13 cellular contexts compared by ENCODE assay signal in the genomic region with DNA sequence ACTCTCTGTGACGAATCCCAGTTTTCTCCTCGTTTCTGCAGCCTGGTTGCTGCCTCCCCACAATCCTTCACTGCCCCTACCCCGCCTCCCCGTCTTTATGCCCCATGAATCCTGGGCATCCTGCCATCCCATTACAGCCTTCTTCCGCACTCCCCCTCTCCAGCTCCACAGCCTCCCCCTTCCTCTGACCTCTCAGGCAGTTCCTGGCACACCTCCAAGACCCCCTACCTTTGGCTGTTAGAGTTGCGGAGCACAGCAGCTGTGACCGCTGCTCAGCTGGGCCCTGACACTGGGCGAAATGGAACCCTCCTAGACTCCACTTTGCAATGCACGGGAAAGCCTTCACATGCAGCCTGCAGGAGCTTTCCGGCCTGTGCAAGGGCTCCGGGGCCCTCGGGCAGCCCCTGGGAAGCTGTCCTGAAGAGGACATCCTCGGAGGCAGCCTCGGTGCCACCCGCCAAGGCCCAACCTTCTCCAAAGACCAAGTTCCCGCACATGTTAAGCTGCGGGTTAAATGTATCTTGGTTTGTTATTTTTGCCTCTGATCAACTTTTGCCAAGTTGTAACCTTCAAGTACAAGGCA.
A peak's percentile ranks its signal among the peaks of the same experiment; 100 is the strongest.
DNase-seq lines count a peak whose midpoint lies in the region; ATAC-seq and TF ChIP-seq lines count a peak whose summit lies in the region.
"Had no signal": no experiment of that assay in that cellular context is flagged by ENCODE, and none has a peak within 500 bp of the region (broad histone marks: within the 10 kb centered on the region; RNA-seq: fewer than 3 reads in every experiment).

No MANE protein-coding gene starts in this region.

- intact Hi-C loops in left cardiac atrium (cut with DNase I) (no loop called here), left ventricle myocardium inferior (cut with micrococcal nuclease) (no loop called here)
- intact Hi-C loops in activated naive CD4-positive, alpha-beta T cell treated with anti-CD3 and anti-CD28 coated beads for 36 hours (cut with micrococcal nuclease): no loop called here

- H3K4me3 Mint-ChIP-seq in activated naive CD4-positive, alpha-beta T cell treated with anti-CD3 and anti-CD28 coated beads for 36 hours: no peak overlapping the region
- H3K4me3 Mint-ChIP-seq: central memory CD8-positive, alpha-beta T cell had no signal

- no peaks in the 10 kb centered on the region for H3K9me3 ChIP-seq in left ventricle myocardium inferior (replicated peaks)

- no peaks in the 10 kb centered on the region for H3K36me3 Mint-ChIP-seq in activated naive CD4-positive, alpha-beta T cell treated with anti-CD3 and anti-CD28 coated beads for 36 hours (ENCODE audit: low read depth)

- H3K4me1 Mint-ChIP-seq in activated naive CD4-positive, alpha-beta T cell treated with anti-CD3 and anti-CD28 coated beads for 36 hours (ENCODE audit: low read depth): no peaks in the 10 kb centered on the region
- H3K4me1 Mint-ChIP-seq: central memory CD8-positive, alpha-beta T cell had no signal

- CTCF ChIA-PET in activated naive CD4-positive, alpha-beta T cell treated with anti-CD3 and anti-CD28 coated beads for 36 hours (lab: Charles Lee): interaction anchor here (0.7 kb wide), 1 partner anchor 39 kb away, joined by 4 read pairs; no protein-coding TSS in a partner anchor

- no peak overlapping the region for H3K27ac ChIP-seq in left ventricle myocardium inferior (replicated peaks)

- H3K27ac Mint-ChIP-seq in activated naive CD4-positive, alpha-beta T cell treated with anti-CD3 and anti-CD28 coated beads for 36 hours: no peak overlapping the region
- H3K27ac Mint-ChIP-seq: progenitor cell of endocrine pancreas had no signal

- peaks cover 60% of the 10 kb centered on the region for H3K27me3 ChIP-seq in left ventricle myocardium inferior (ENCODE audit: low read depth)

- ATAC-seq in left cardiac atrium: peak; percentile 47
- ATAC-seq in GM18517 (IDR thresholded peaks at IDR 0.05; ENCODE audit: unreplicated experiment): no peak

- TF ChIP-seq CTCF in left ventricle myocardium inferior (IDR thresholded peaks at IDR 0.05; ENCODE audit: borderline replicate concordance): no peak

- no peaks in the 10 kb centered on the region for H3K36me3 ChIP-seq in left ventricle myocardium inferior

- H3K27me3 Mint-ChIP-seq in activated naive CD4-positive, alpha-beta T cell treated with anti-CD3 and anti-CD28 coated beads for 36 hours (ENCODE audit: low read depth): no peaks in the 10 kb centered on the region
- H3K27me3 Mint-ChIP-seq: central memory CD8-positive, alpha-beta T cell had no signal

- H3K9me3 Mint-ChIP-seq in activated naive CD4-positive, alpha-beta T cell treated with anti-CD3 and anti-CD28 coated beads for 36 hours: no peaks in the 10 kb centered on the region
- H3K9me3 Mint-ChIP-seq: central memory CD8-positive, alpha-beta T cell had no signal

- no peak overlapping the region for H3K4me3 ChIP-seq in left ventricle myocardium inferior

- H3K4me1 ChIP-seq in left ventricle myocardium inferior: no peaks in the 10 kb centered on the region

- DNase-seq in left cardiac atrium (no peak), left ventricle myocardium inferior (no peak), amygdala (lab: John Stamatoyannopoulos, UW) (peak in 47 of 56 donors; percentile 5 to 85 (median 40)), kidney glomerular epithelial cell (lab: John Stamatoyannopoulos, UW) (peak; percentile 31), T-helper 2 cell (no peak), SW 1271 (lab: John Stamatoyannopoulos, UW) (no peak)
- DNase-seq in activated naive CD4-positive, alpha-beta T cell treated with anti-CD3 and anti-CD28 coated beads for 36 hours: no peak
- DNase-seq: activated CD4-positive, alpha-beta T cell treated with anti-CD3 and anti-CD28 coated beads for 1 hour; mesenchymal stem cell; MM.1S had no signal

Comparison
In these comparisons a context has a peak if more than half of its experiments do, and no peak if none do; other contexts are left out.
1. DNase-seq: peak in amygdala (47 of 56) and kidney glomerular epithelial cell (single experiment); none in left cardiac atrium (single experiment), left ventricle myocardium inferior (single experiment), T-helper 2 cell (0 of 5), activated naive CD4-positive, alpha-beta T cell treated with anti-CD3 and anti-CD28 coated beads for 36 hours (single experiment) and SW 1271 (0 of 2).